ENCODE assay signal across 8 cellular contexts in genomic region chr10:92965314-92965713, GRCh38.
DNase-seq lines count a peak whose midpoint lies in the region; ATAC-seq, FAIRE-seq and TF ChIP-seq lines count a peak whose summit lies in the region.

No MANE protein-coding gene starts in this region.

- no peaks in the 10 kb centered on the region for H3K27me3 ChIP-seq in ascending aorta

- H3K9me3 ChIP-seq in ascending aorta (no peaks in the 10 kb centered on the region), kidney (ENCODE audit: control insufficient read depth in 1 of 2, low read length in 2 of 2) (no peaks in the 10 kb centered on the region)

- H3K27ac ChIP-seq in ascending aorta (no peak overlapping the region), kidney (ENCODE audit: low read depth in 2 of 2, low read length in 2 of 2) (no peak overlapping the region)

- H3K36me3 ChIP-seq in ascending aorta (peaks cover 2 to 3% of the 10 kb centered on the region in 2 donors), kidney (ENCODE audit: control insufficient read depth in 1 of 2, insufficient read depth in 2 of 2, low read length in 2 of 2) (no peaks in the 10 kb centered on the region)

- H3K4me3 ChIP-seq in ascending aorta = peak overlapping the region in 1 of 2 donors; percentile 12
- H3K4me3 ChIP-seq in kidney (ENCODE audit: low read length in 2 of 2) = peak overlapping the region in 1 of 2 donors; percentile 22

- ATAC-seq in GM18502 (IDR thresholded peaks at IDR 0.05; ENCODE audit: poor library complexity, unreplicated experiment) (no peak), GM18517 (IDR thresholded peaks at IDR 0.05; ENCODE audit: unreplicated experiment) (no peak)

- DNase-seq in DMS79 treated with DMSO at 0.1 percent for 48 hours (lab: John Stamatoyannopoulos, UW) (peak; percentile 0), DMS79 (lab: John Stamatoyannopoulos, UW) (no peak), LoVo (ENCODE audit: low spot score) (peak; percentile 44), ascending aorta (ENCODE audit: low spot score in 2 of 2) (no peak), kidney (no peak)
- DNase-seq in activated CD4-positive, alpha-beta T cell treated with anti-CD3 and anti-CD28 coated beads, Interleukin-2, amount 50 U/mL, for 1 hour = no peak

- H3K4me1 ChIP-seq in ascending aorta = no peaks in the 10 kb centered on the region
- H3K4me1 ChIP-seq in kidney (ENCODE audit: control insufficient read depth in 1 of 2, insufficient read depth in 1 of 2, low read depth in 1 of 2, low read length in 2 of 2) = no peaks in the 10 kb centered on the region

- peak; percentile 93 for FAIRE-seq in kidney (lab: Jason Lieb, UNC)

- intact Hi-C loops in ascending aorta (cut with DNase I) (no loop called here), kidney (cut with DNase I) (no loop called here)

- peak; percentile 20 to 65 (median 57) for TF ChIP-seq CTCF in ascending aorta (IDR thresholded peaks at IDR 0.05)
- peak; percentile 48 for TF ChIP-seq CTCF in kidney (IDR thresholded peaks at IDR 0.05; ENCODE audit: borderline replicate concordance, extremely low read depth, insufficient read depth)

- no peak overlapping the region for H3K9ac ChIP-seq in kidney (ENCODE audit: low read length in 2 of 2)

Comparison
In these comparisons a context has a peak if more than half of its experiments do, and no peak if none do; other contexts are left out.
1. DNase-seq: peak in DMS79 treated with DMSO at 0.1 percent for 48 hours (single experiment) and LoVo (single experiment); none in DMS79 (single experiment), ascending aorta (0 of 2), kidney (single experiment) and activated CD4-positive, alpha-beta T cell treated with anti-CD3 and anti-CD28 coated beads, Interleukin-2, amount 50 U/mL, for 1 hour (single experiment).